ENCODE assay signal across 26 cellular contexts in genomic region chr7:148906707-148907498, GRCh38.
"Had no signal": no experiment of that assay in that cellular context is flagged by ENCODE, and none has a peak within 500 bp of the region (broad histone marks: within the 10 kb centered on the region; RNA-seq: fewer than 3 reads in every experiment).

No MANE protein-coding gene starts in this region.

- H3K9me3 ChIP-seq: adrenal gland, body of pancreas, colonic mucosa, gastrocnemius medialis, left ventricle myocardium inferior, tibial nerve had no signal

- H3K4me2 ChIP-seq: hepatocyte had no signal

- H3K4me3 ChIP-seq: adrenal gland, body of pancreas, colonic mucosa, gastrocnemius medialis, hepatocyte, left ventricle myocardium inferior, lung, tibial nerve had no signal

- H3K27me3 Mint-ChIP-seq: activated naive CD4-positive, alpha-beta T cell treated with anti-CD3 and anti-CD28 coated beads, Interleukin-2, amount 50 U/mL, for 24 hours had no signal

- H3K36me3 ChIP-seq: adrenal gland, colonic mucosa, gastrocnemius medialis, left ventricle myocardium inferior, tibial nerve had no signal

- H2AFZ ChIP-seq: hepatocyte had no signal

- H3K27ac Mint-ChIP-seq: activated naive CD4-positive, alpha-beta T cell treated with anti-CD3 and anti-CD28 coated beads, Interleukin-2, amount 50 U/mL, for 24 hours; activated T-helper 17 cell treated with anti-CD3 and anti-CD28 coated beads, Interleukin-2, amount 50 U/mL, for 72 hours; nephron; T-helper 2 cell treated with Interferon-gamma antibody and Interleukin-4, amounts not matched to agents 5 μg/mL and 100 μg/mL, for 36 hours had no signal

- H3K4me1 ChIP-seq: adrenal gland, body of pancreas, colonic mucosa, gastrocnemius medialis, left ventricle myocardium inferior, tibial nerve had no signal

- H3K4me3 Mint-ChIP-seq: activated naive CD4-positive, alpha-beta T cell treated with anti-CD3 and anti-CD28 coated beads, Interleukin-2, amount 50 U/mL, for 24 hours; activated T-cell treated with anti-CD3 and anti-CD28 coated beads, Interleukin-2, amount 50 U/mL, for 4 hours; activated T-helper 17 cell treated with anti-CD3 and anti-CD28 coated beads, Interleukin-2, amount 50 U/mL, for 72 hours; nephron; T-helper 2 cell treated with Interferon-gamma antibody and Interleukin-4, amounts not matched to agents 5 μg/mL and 100 μg/mL, for 36 hours had no signal

- H3K36me3 Mint-ChIP-seq: activated naive CD4-positive, alpha-beta T cell treated with anti-CD3 and anti-CD28 coated beads, Interleukin-2, amount 50 U/mL, for 24 hours had no signal

- DNase-seq: activated CD4-positive, alpha-beta T cell treated with anti-CD3 and anti-CD28 coated beads for 4 hours; activated CD4-positive, alpha-beta T cell treated with anti-CD3 and anti-CD28 coated beads, Interleukin-2, amount 50 U/mL, for 4 hours; activated gamma-delta T cell treated with Interleukin-2 at 50 U/mL for 16 hours; activated T-cell treated with anti-CD3 and anti-CD28 coated beads, Interleukin-2, amount 50 U/mL, for 4 hours; adrenal gland; aorta; body of pancreas; colonic mucosa; effector CD8-positive, alpha-beta T cell; gastrocnemius medialis; glutamatergic neuron; islet precursor cell; left ventricle myocardium inferior; posterior cingulate gyrus; right cardiac atrium; stimulated activated CD4-positive, alpha-beta T cell treated with anti-CD3 and anti-CD28 coated beads, Interleukin-15, amount 100 ng/mL, for 24 hours; stimulated activated CD4-positive, alpha-beta T cell treated with anti-CD3 and anti-CD28 coated beads, Interleukin-2, amount 100 ng/mL, for 24 hours; stimulated activated naive CD4-positive, alpha-beta T cell had no signal

- H3K4me1 Mint-ChIP-seq: nephron had no signal

- ATAC-seq: activated T-cell treated with anti-CD3 and anti-CD28 coated beads, Interleukin-2, amount 50 U/mL, for 4 hours; activated T-helper 17 cell treated with anti-CD3 and anti-CD28 coated beads, Interleukin-2, amount 50 U/mL, for 72 hours; body of pancreas; gastrocnemius medialis; right cardiac atrium had no signal

- H3K9me3 Mint-ChIP-seq: activated naive CD4-positive, alpha-beta T cell treated with anti-CD3 and anti-CD28 coated beads, Interleukin-2, amount 50 U/mL, for 24 hours; activated T-cell treated with anti-CD3 and anti-CD28 coated beads, Interleukin-2, amount 50 U/mL, for 4 hours; activated T-helper 17 cell treated with anti-CD3 and anti-CD28 coated beads, Interleukin-2, amount 50 U/mL, for 72 hours; nephron; T-helper 2 cell treated with Interferon-gamma antibody and Interleukin-4, amounts not matched to agents 5 μg/mL and 100 μg/mL, for 36 hours had no signal

- H3K79me2 ChIP-seq: hepatocyte had no signal

- H3K27ac ChIP-seq: adrenal gland, body of pancreas, colonic mucosa, epithelial cell of prostate, gastrocnemius medialis, hepatocyte, left ventricle myocardium inferior, tibial nerve had no signal

- H3K27me3 ChIP-seq: adrenal gland, body of pancreas, colonic mucosa had no signal
